In genomic region chrX:70243601-70244000, GRCh38 we compare ENCODE assay signal across 5 cellular contexts. TPM values are rescaled to one million over a fixed set of nuclear protein-coding genes. Genes with fewer than 3 reads are reported as not detected.
"Had no signal": no experiment of that assay in that cellular context is flagged by ENCODE, and none has a peak within 500 bp of the region (broad histone marks: within the 10 kb centered on the region; RNA-seq: fewer than 3 reads in every experiment).

No MANE protein-coding gene starts in this region.

RNA-seq across cellular contexts. Expression of gene AWAT1, which starts 9.1 kb away (rescaled TPM):
- total RNA-seq: K562; Right ventricle myocardium superior; SJSA1; T-helper 1 cell treated with Interleukin-12 subunit alpha and Interleukin-12 subunit beta and Interleukin-4 antibody, amounts not matched to agents 30 ng/mL and 1 ng/mL, for 36 hours had no signal
- polyA plus RNA-seq: IgD-negative memory B cell, K562 had no signal

RNA-seq across cellular contexts. Expression of gene P2RY4, which starts 16.4 kb away (rescaled TPM):
- total RNA-seq: K562; Right ventricle myocardium superior; SJSA1; T-helper 1 cell treated with Interleukin-12 subunit alpha and Interleukin-12 subunit beta and Interleukin-4 antibody, amounts not matched to agents 30 ng/mL and 1 ng/mL, for 36 hours had no signal
- polyA plus RNA-seq: IgD-negative memory B cell, K562 had no signal

RNA-seq across cellular contexts. Expression of gene ARR3, which starts 24.5 kb away (rescaled TPM):
- total RNA-seq: K562; Right ventricle myocardium superior; SJSA1; T-helper 1 cell treated with Interleukin-12 subunit alpha and Interleukin-12 subunit beta and Interleukin-4 antibody, amounts not matched to agents 30 ng/mL and 1 ng/mL, for 36 hours had no signal
- polyA plus RNA-seq: IgD-negative memory B cell, K562 had no signal

RNA-seq across cellular contexts. Expression of gene RAB41, which starts 38.4 kb away (rescaled TPM):
- total RNA-seq: K562; Right ventricle myocardium superior; SJSA1; T-helper 1 cell treated with Interleukin-12 subunit alpha and Interleukin-12 subunit beta and Interleukin-4 antibody, amounts not matched to agents 30 ng/mL and 1 ng/mL, for 36 hours had no signal
- polyA plus RNA-seq: IgD-negative memory B cell had no signal
